In the genomic region with DNA sequence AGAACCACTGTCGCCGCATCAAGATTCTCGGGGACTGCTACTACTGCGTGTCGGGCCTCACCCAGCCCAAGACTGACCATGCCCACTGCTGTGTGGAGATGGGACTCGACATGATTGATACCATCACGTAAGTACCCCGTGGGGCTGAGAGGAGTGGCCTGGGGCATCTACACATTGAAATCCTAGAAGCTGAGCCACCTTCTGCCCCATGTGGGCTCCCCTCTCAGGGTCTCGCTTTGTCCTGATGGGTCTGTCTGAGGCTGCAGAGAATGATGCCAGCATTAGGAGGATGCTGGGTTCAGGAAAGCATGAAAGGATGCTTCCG, we compare ENCODE assay signal across 30 cellular contexts.
"Had no signal": no experiment of that assay in that cellular context is flagged by ENCODE, and none has a peak within 500 bp of the region (broad histone marks: within the 10 kb centered on the region; RNA-seq: fewer than 3 reads in every experiment).

No MANE protein-coding gene starts in this region.

- H3K36me3 ChIP-seq: ascending aorta, breast epithelium, esophagus squamous epithelium, heart right ventricle had no signal

- H3K27me3 ChIP-seq: ascending aorta, breast epithelium, cardiac muscle cell, esophagus squamous epithelium, heart right ventricle had no signal

- H3K9me3 Mint-ChIP-seq: activated CD4-positive, alpha-beta memory T cell treated with anti-CD3 and anti-CD28 coated beads, Interleukin-2, amount 10 ng/mL, durations not matched to agents 7 days and 5 days; activated CD4-positive, alpha-beta T cell treated with anti-CD3 and anti-CD28 coated beads, Interleukin-2, amount 10 ng/mL, durations not matched to agents 7 days and 5 days; activated naive CD4-positive, alpha-beta T cell treated with anti-CD3 and anti-CD28 coated beads, Interleukin-2, amount 10 ng/mL, durations not matched to agents 7 days and 5 days; activated naive CD4-positive, alpha-beta T cell treated with anti-CD3 and anti-CD28 coated beads, Interleukin-2, amount 50 U/mL, for 72 hours; activated naive CD8-positive, alpha-beta T cell treated with anti-CD3 and anti-CD28 coated beads, Interleukin-2, amount 10 ng/mL, durations not matched to agents 7 days and 5 days; activated T-helper 1 cell treated with anti-CD3 and anti-CD28 coated beads, Interleukin-12 subunit alpha, Interleukin-12 subunit beta, Interleukin-2, Interleukin-4 antibody, amounts not matched to agents 30 ng/mL and 10 ng/mL and 1 ng/mL, durations not matched to agents 14 hours and 24 hours and 36 hours; brain; central memory CD8-positive, alpha-beta T cell; WTC11 had no signal

- ATAC-seq: activated naive CD4-positive, alpha-beta T cell treated with anti-CD3 and anti-CD28 coated beads, Interleukin-2, amount 50 U/mL, for 72 hours; heart right ventricle; WTC11 had no signal

- H3K36me3 Mint-ChIP-seq: activated naive CD4-positive, alpha-beta T cell treated with anti-CD3 and anti-CD28 coated beads, Interleukin-2, amount 10 ng/mL, durations not matched to agents 7 days and 5 days; activated naive CD4-positive, alpha-beta T cell treated with anti-CD3 and anti-CD28 coated beads, Interleukin-2, amount 50 U/mL, for 72 hours; activated naive CD8-positive, alpha-beta T cell treated with anti-CD3 and anti-CD28 coated beads, Interleukin-2, amount 10 ng/mL, durations not matched to agents 7 days and 5 days had no signal

- H3K4me3 Mint-ChIP-seq: activated CD4-positive, alpha-beta memory T cell treated with anti-CD3 and anti-CD28 coated beads, Interleukin-2, amount 10 ng/mL, durations not matched to agents 7 days and 5 days; activated CD4-positive, alpha-beta T cell treated with anti-CD3 and anti-CD28 coated beads, Interleukin-2, amount 10 ng/mL, durations not matched to agents 7 days and 5 days; activated naive CD4-positive, alpha-beta T cell treated with anti-CD3 and anti-CD28 coated beads, Interleukin-2, amount 10 ng/mL, durations not matched to agents 7 days and 5 days; activated naive CD8-positive, alpha-beta T cell treated with anti-CD3 and anti-CD28 coated beads, Interleukin-2, amount 10 ng/mL, durations not matched to agents 7 days and 5 days; activated T-helper 1 cell treated with anti-CD3 and anti-CD28 coated beads, Interleukin-12 subunit alpha, Interleukin-12 subunit beta, Interleukin-2, Interleukin-4 antibody, amounts not matched to agents 30 ng/mL and 10 ng/mL and 1 ng/mL, durations not matched to agents 14 hours and 24 hours and 36 hours; brain; central memory CD8-positive, alpha-beta T cell; WTC11 had no signal

- H3K27ac ChIP-seq: ascending aorta, breast epithelium, cardiac muscle cell, epithelial cell of prostate, esophagus squamous epithelium, heart right ventricle, VCaP had no signal

- H3K27ac Mint-ChIP-seq: activated CD4-positive, alpha-beta memory T cell treated with anti-CD3 and anti-CD28 coated beads, Interleukin-2, amount 10 ng/mL, durations not matched to agents 7 days and 5 days; activated CD4-positive, alpha-beta T cell treated with anti-CD3 and anti-CD28 coated beads, Interleukin-2, amount 10 ng/mL, durations not matched to agents 7 days and 5 days; activated naive CD4-positive, alpha-beta T cell treated with anti-CD3 and anti-CD28 coated beads, Interleukin-2, amount 10 ng/mL, durations not matched to agents 7 days and 5 days; activated naive CD4-positive, alpha-beta T cell treated with anti-CD3 and anti-CD28 coated beads, Interleukin-2, amount 50 U/mL, for 72 hours; activated naive CD8-positive, alpha-beta T cell treated with anti-CD3 and anti-CD28 coated beads, Interleukin-2, amount 10 ng/mL, durations not matched to agents 7 days and 5 days; activated T-helper 1 cell treated with anti-CD3 and anti-CD28 coated beads, Interleukin-12 subunit alpha, Interleukin-12 subunit beta, Interleukin-2, Interleukin-4 antibody, amounts not matched to agents 30 ng/mL and 10 ng/mL and 1 ng/mL, durations not matched to agents 14 hours and 24 hours and 36 hours; WTC11 had no signal

- H3K4me3 ChIP-seq: ascending aorta, breast epithelium, cardiac muscle cell, esophagus squamous epithelium, heart right ventricle had no signal

- H3K4me1 ChIP-seq: ascending aorta, breast epithelium, esophagus squamous epithelium had no signal

- H3K9me3 ChIP-seq: ascending aorta, breast epithelium, esophagus squamous epithelium, heart right ventricle had no signal

- DNase-seq: activated CD4-positive, alpha-beta T cell treated with anti-CD3 and anti-CD28 coated beads for 1 hour; activated CD4-positive, alpha-beta T cell treated with anti-CD3 and anti-CD28 coated beads for 4 hours; activated CD4-positive, alpha-beta T cell treated with anti-CD3 and anti-CD28 coated beads, Interleukin-2, amount 10 ng/mL, durations not matched to agents 7 days and 5 days; activated CD4-positive, alpha-beta T cell treated with anti-CD3 and anti-CD28 coated beads, Interleukin-2, amount 50 U/mL, for 4 hours; activated CD8-positive, alpha-beta memory T cell treated with anti-CD3 and anti-CD28 coated beads, Interleukin-2, amount 50 U/mL, for 4 hours; activated gamma-delta T cell; activated naive CD4-positive, alpha-beta T cell; activated naive CD4-positive, alpha-beta T cell treated with anti-CD3 and anti-CD28 coated beads, Interleukin-2, amount 10 ng/mL, durations not matched to agents 7 days and 5 days; activated naive CD8-positive, alpha-beta T cell treated with anti-CD3 and anti-CD28 coated beads, Interleukin-2, amount 10 ng/mL, durations not matched to agents 7 days and 5 days; activated T-cell treated with anti-CD3 and anti-CD28 coated beads, Interleukin-2, amount 50 U/mL, for 1 hour; activated T-cell treated with anti-CD3 and anti-CD28 coated beads, Interleukin-2, amount 50 U/mL, for 48 hours; cortex of kidney; dermis blood vessel endothelial cell; effector CD8-positive, alpha-beta T cell; esophagus squamous epithelium; foreskin melanocyte; glutamatergic neuron; T-helper 2 cell had no signal

- H3K27me3 Mint-ChIP-seq: activated CD4-positive, alpha-beta memory T cell treated with anti-CD3 and anti-CD28 coated beads, Interleukin-2, amount 10 ng/mL, durations not matched to agents 7 days and 5 days; activated CD4-positive, alpha-beta T cell treated with anti-CD3 and anti-CD28 coated beads, Interleukin-2, amount 10 ng/mL, durations not matched to agents 7 days and 5 days; activated naive CD4-positive, alpha-beta T cell treated with anti-CD3 and anti-CD28 coated beads, Interleukin-2, amount 10 ng/mL, durations not matched to agents 7 days and 5 days; brain had no signal

- H3K4me1 Mint-ChIP-seq: activated CD4-positive, alpha-beta memory T cell treated with anti-CD3 and anti-CD28 coated beads, Interleukin-2, amount 10 ng/mL, durations not matched to agents 7 days and 5 days; activated naive CD4-positive, alpha-beta T cell treated with anti-CD3 and anti-CD28 coated beads, Interleukin-2, amount 10 ng/mL, durations not matched to agents 7 days and 5 days; brain; central memory CD8-positive, alpha-beta T cell; WTC11 had no signal
